In the genomic region with DNA sequence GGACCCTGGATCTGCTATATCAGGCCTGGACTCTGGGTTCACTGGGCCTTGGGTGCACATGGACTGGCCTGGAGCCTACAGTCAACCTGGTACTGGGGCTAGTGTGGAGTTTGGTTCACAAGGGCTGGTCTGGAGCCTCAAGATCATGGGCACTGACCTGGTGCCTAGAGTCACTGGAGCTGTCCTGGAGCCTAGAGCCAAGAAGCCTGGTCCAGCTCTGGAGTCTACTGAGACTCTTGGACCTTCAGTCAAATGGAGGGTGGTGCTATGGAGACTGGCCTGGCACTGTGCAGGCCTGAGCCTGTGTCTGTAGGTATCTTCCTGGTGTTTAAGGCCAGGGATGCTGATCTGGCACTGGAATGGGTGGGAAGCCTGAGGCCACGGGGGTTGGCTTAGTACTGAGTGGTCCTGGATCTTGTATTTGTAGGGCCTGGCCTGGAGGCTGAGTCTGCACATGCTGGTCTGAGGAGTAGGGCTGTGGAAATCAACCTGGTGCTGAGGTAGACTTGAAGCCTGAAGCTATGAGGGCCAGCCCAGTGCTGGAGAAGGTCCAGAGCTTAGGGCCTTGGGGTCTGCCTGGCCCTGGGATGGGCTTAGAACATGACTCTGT, we compare ENCODE assay signal across 35 cellular contexts. TPM values are rescaled to one million over a fixed set of nuclear protein-coding genes. Genes with fewer than 3 reads are reported as not detected.
"Had no signal": no experiment of that assay in that cellular context is flagged by ENCODE, and none has a peak within 500 bp of the region (broad histone marks: within the 10 kb centered on the region; RNA-seq: fewer than 3 reads in every experiment).

No MANE protein-coding gene starts in this region.

- H3K4me1 Mint-ChIP-seq: activated CD4-positive, alpha-beta T cell treated with anti-CD3 and anti-CD28 coated beads for 36 hours; activated CD4-positive, alpha-beta T cell treated with anti-CD3 and anti-CD28 coated beads, Interleukin-2, amount 10 ng/mL, durations not matched to agents 7 days and 5 days; activated naive CD8-positive, alpha-beta T cell treated with anti-CD3 and anti-CD28 coated beads, Interleukin-2, amount 50 U/mL, for 24 hours; brain had no signal

- H2AFZ ChIP-seq: PC-9 had no signal

- H3K36me3 ChIP-seq: SJSA1, WERI-Rb-1 had no signal

- H3K4me3 ChIP-seq: K562, PC-9, SJSA1 had no signal

- H3K4me2 ChIP-seq: PC-9 had no signal

- H3K4me1 ChIP-seq: SJSA1 had no signal

- H3K9me3 ChIP-seq: SJSA1 had no signal

- H3K9me3 Mint-ChIP-seq: activated CD4-positive, alpha-beta T cell treated with anti-CD3 and anti-CD28 coated beads, Interleukin-2, amount 10 ng/mL, durations not matched to agents 7 days and 5 days; activated naive CD4-positive, alpha-beta T cell treated with anti-CD3 and anti-CD28 coated beads for 36 hours; activated naive CD8-positive, alpha-beta T cell treated with anti-CD3 and anti-CD28 coated beads, Interleukin-2, amount 50 U/mL, for 24 hours; activated T-cell treated with anti-CD3 and anti-CD28 coated beads, Interleukin-2, amount 50 U/mL, for 24 hours; activated T-helper 2 cell treated with anti-CD3 and anti-CD28 coated beads, Interferon-gamma antibody, Interleukin-2, Interleukin-4, amounts not matched to agents 10 μg/mL and 5 μg/mL and 100 μg/mL, durations not matched to agents 14 hours and 24 hours and 36 hours had no signal

- DNase-seq: activated CD4-positive, alpha-beta T cell treated with anti-CD3 and anti-CD28 coated beads for 36 hours; activated CD4-positive, alpha-beta T cell treated with anti-CD3 and anti-CD28 coated beads, Interleukin-2, amount 10 ng/mL, durations not matched to agents 7 days and 5 days; activated CD4-positive, alpha-beta T cell treated with anti-CD3 and anti-CD28 coated beads, Interleukin-2, amount 50 U/mL, for 48 hours; activated CD8-positive, alpha-beta T cell treated with anti-CD3 and anti-CD28 coated beads, Interleukin-2, amount 10 ng/mL, durations not matched to agents 7 days and 5 days; activated gamma-delta T cell treated with Interleukin-2 at 50 U/mL for 16 hours; activated naive CD4-positive, alpha-beta T cell treated with anti-CD3 and anti-CD28 coated beads for 36 hours; activated naive CD8-positive, alpha-beta T cell treated with anti-CD3 and anti-CD28 coated beads, Interleukin-2, amount 50 U/mL, for 24 hours; activated T-cell treated with anti-CD3 and anti-CD28 coated beads, Interleukin-2, amount 50 U/mL, for 24 hours; anterior cingulate cortex; central memory CD4-positive, alpha-beta T cell; NCI-H1092 treated with DMSO at 0.1 percent for 48 hours; NCI-H1417; NCI-H146; NCI-H187; NCI-H2029 treated with DMSO at 0.1 percent for 48 hours; NCI-H2107; NCI-H2171; NCI-H510A; NCI-H748 treated with DMSO at 0.1 percent for 48 hours; PC-9; SHP77 treated with DMSO at 0.1 percent for 48 hours; SW 1271; T-helper 1 cell; T-helper 2 cell; T-helper 9 cell; WERI-Rb-1 had no signal

- H3K27ac ChIP-seq: PC-9, SJSA1, WERI-Rb-1 had no signal

- H3K4me3 Mint-ChIP-seq: activated CD4-positive, alpha-beta T cell treated with anti-CD3 and anti-CD28 coated beads for 36 hours; activated CD4-positive, alpha-beta T cell treated with anti-CD3 and anti-CD28 coated beads, Interleukin-2, amount 10 ng/mL, durations not matched to agents 7 days and 5 days; activated CD8-positive, alpha-beta T cell treated with anti-CD3 and anti-CD28 coated beads, Interleukin-2, amount 10 ng/mL, durations not matched to agents 7 days and 5 days; activated naive CD4-positive, alpha-beta T cell treated with anti-CD3 and anti-CD28 coated beads for 36 hours; activated naive CD8-positive, alpha-beta T cell; activated naive CD8-positive, alpha-beta T cell treated with anti-CD3 and anti-CD28 coated beads, Interleukin-2, amount 50 U/mL, for 24 hours; activated T-cell treated with anti-CD3 and anti-CD28 coated beads, Interleukin-2, amount 50 U/mL, for 24 hours; brain had no signal

- ATAC-seq: activated CD4-positive, alpha-beta T cell treated with anti-CD3 and anti-CD28 coated beads for 36 hours; activated CD4-positive, CD25-positive, alpha-beta regulatory T cell treated with anti-CD3 and anti-CD28 coated beads, Interleukin-2, amount 50 U/mL, for 24 hours; activated CD8-positive, alpha-beta T cell treated with anti-CD3 and anti-CD28 coated beads, Interleukin-2, amount 10 ng/mL, durations not matched to agents 7 days and 5 days; activated naive CD8-positive, alpha-beta T cell treated with anti-CD3 and anti-CD28 coated beads, Interleukin-2, amount 50 U/mL, for 24 hours; K562 had no signal

- H3K36me3 Mint-ChIP-seq: activated naive CD8-positive, alpha-beta T cell; brain had no signal

- FAIRE-seq: bronchial epithelial cell, K562 had no signal

- H3K27ac Mint-ChIP-seq: activated CD4-positive, alpha-beta T cell treated with anti-CD3 and anti-CD28 coated beads for 36 hours; activated CD4-positive, alpha-beta T cell treated with anti-CD3 and anti-CD28 coated beads, Interleukin-2, amount 10 ng/mL, durations not matched to agents 7 days and 5 days; activated CD8-positive, alpha-beta T cell treated with anti-CD3 and anti-CD28 coated beads, Interleukin-2, amount 10 ng/mL, durations not matched to agents 7 days and 5 days; activated naive CD4-positive, alpha-beta T cell treated with anti-CD3 and anti-CD28 coated beads for 36 hours; activated naive CD8-positive, alpha-beta T cell; activated naive CD8-positive, alpha-beta T cell treated with anti-CD3 and anti-CD28 coated beads, Interleukin-2, amount 50 U/mL, for 24 hours; activated T-cell treated with anti-CD3 and anti-CD28 coated beads, Interleukin-2, amount 50 U/mL, for 24 hours; activated T-helper 2 cell treated with anti-CD3 and anti-CD28 coated beads, Interferon-gamma antibody, Interleukin-2, Interleukin-4, amounts not matched to agents 10 μg/mL and 5 μg/mL and 100 μg/mL, durations not matched to agents 14 hours and 24 hours and 36 hours; brain had no signal

- H3K27me3 Mint-ChIP-seq: brain had no signal

RNA-seq across cellular contexts. Expression of gene WFDC9, which starts 16.5 kb away (rescaled TPM):
- total RNA-seq: activated CD4-positive, alpha-beta T cell treated with anti-CD3 and anti-CD28 coated beads for 36 hours; activated CD4-positive, alpha-beta T cell treated with anti-CD3 and anti-CD28 coated beads, Interleukin-2, amount 10 ng/mL, durations not matched to agents 7 days and 5 days; activated CD8-positive, alpha-beta T cell treated with anti-CD3 and anti-CD28 coated beads, Interleukin-2, amount 10 ng/mL, durations not matched to agents 7 days and 5 days; activated naive CD4-positive, alpha-beta T cell treated with anti-CD3 and anti-CD28 coated beads for 36 hours; activated T-helper 2 cell treated with anti-CD3 and anti-CD28 coated beads, Interferon-gamma antibody, Interleukin-2, Interleukin-4, amounts not matched to agents 10 μg/mL and 5 μg/mL and 100 μg/mL, durations not matched to agents 14 hours and 24 hours and 36 hours; bronchial epithelial cell; K562; M059J; OCI-LY7; PC-9; SJSA1 had no signal
- polyA plus RNA-seq: K562 had no signal

RNA-seq across cellular contexts. Expression of gene WFDC10A, which starts 18.0 kb away (rescaled TPM):
- total RNA-seq: activated CD4-positive, alpha-beta T cell treated with anti-CD3 and anti-CD28 coated beads for 36 hours; activated CD4-positive, alpha-beta T cell treated with anti-CD3 and anti-CD28 coated beads, Interleukin-2, amount 10 ng/mL, durations not matched to agents 7 days and 5 days; activated CD8-positive, alpha-beta T cell treated with anti-CD3 and anti-CD28 coated beads, Interleukin-2, amount 10 ng/mL, durations not matched to agents 7 days and 5 days; activated naive CD4-positive, alpha-beta T cell treated with anti-CD3 and anti-CD28 coated beads for 36 hours; activated T-helper 2 cell treated with anti-CD3 and anti-CD28 coated beads, Interferon-gamma antibody, Interleukin-2, Interleukin-4, amounts not matched to agents 10 μg/mL and 5 μg/mL and 100 μg/mL, durations not matched to agents 14 hours and 24 hours and 36 hours; bronchial epithelial cell; K562; M059J; OCI-LY7; PC-9; SJSA1 had no signal
- polyA plus RNA-seq: K562 had no signal

RNA-seq across cellular contexts. Expression of gene WFDC11, which starts 22.5 kb away (rescaled TPM):
- total RNA-seq: activated CD4-positive, alpha-beta T cell treated with anti-CD3 and anti-CD28 coated beads for 36 hours; activated CD4-positive, alpha-beta T cell treated with anti-CD3 and anti-CD28 coated beads, Interleukin-2, amount 10 ng/mL, durations not matched to agents 7 days and 5 days; activated CD8-positive, alpha-beta T cell treated with anti-CD3 and anti-CD28 coated beads, Interleukin-2, amount 10 ng/mL, durations not matched to agents 7 days and 5 days; activated naive CD4-positive, alpha-beta T cell treated with anti-CD3 and anti-CD28 coated beads for 36 hours; activated T-helper 2 cell treated with anti-CD3 and anti-CD28 coated beads, Interferon-gamma antibody, Interleukin-2, Interleukin-4, amounts not matched to agents 10 μg/mL and 5 μg/mL and 100 μg/mL, durations not matched to agents 14 hours and 24 hours and 36 hours; bronchial epithelial cell; K562; M059J; OCI-LY7; PC-9; SJSA1 had no signal
- polyA plus RNA-seq: K562 had no signal

RNA-seq across cellular contexts. Expression of gene WFDC13, which starts 54.3 kb away (rescaled TPM):
- total RNA-seq: activated CD4-positive, alpha-beta T cell treated with anti-CD3 and anti-CD28 coated beads for 36 hours; activated CD4-positive, alpha-beta T cell treated with anti-CD3 and anti-CD28 coated beads, Interleukin-2, amount 10 ng/mL, durations not matched to agents 7 days and 5 days; activated CD8-positive, alpha-beta T cell treated with anti-CD3 and anti-CD28 coated beads, Interleukin-2, amount 10 ng/mL, durations not matched to agents 7 days and 5 days; activated naive CD4-positive, alpha-beta T cell treated with anti-CD3 and anti-CD28 coated beads for 36 hours; activated T-helper 2 cell treated with anti-CD3 and anti-CD28 coated beads, Interferon-gamma antibody, Interleukin-2, Interleukin-4, amounts not matched to agents 10 μg/mL and 5 μg/mL and 100 μg/mL, durations not matched to agents 14 hours and 24 hours and 36 hours; bronchial epithelial cell; K562; M059J; OCI-LY7; PC-9; SJSA1 had no signal
- polyA plus RNA-seq: K562 had no signal

RNA-seq across cellular contexts. Expression of gene WFDC10B, which starts 57.3 kb away (rescaled TPM):
- total RNA-seq: activated CD4-positive, alpha-beta T cell treated with anti-CD3 and anti-CD28 coated beads for 36 hours; activated CD4-positive, alpha-beta T cell treated with anti-CD3 and anti-CD28 coated beads, Interleukin-2, amount 10 ng/mL, durations not matched to agents 7 days and 5 days; activated CD8-positive, alpha-beta T cell treated with anti-CD3 and anti-CD28 coated beads, Interleukin-2, amount 10 ng/mL, durations not matched to agents 7 days and 5 days; activated naive CD4-positive, alpha-beta T cell treated with anti-CD3 and anti-CD28 coated beads for 36 hours; activated T-helper 2 cell treated with anti-CD3 and anti-CD28 coated beads, Interferon-gamma antibody, Interleukin-2, Interleukin-4, amounts not matched to agents 10 μg/mL and 5 μg/mL and 100 μg/mL, durations not matched to agents 14 hours and 24 hours and 36 hours; bronchial epithelial cell; K562; M059J; OCI-LY7; PC-9; SJSA1 had no signal
- polyA plus RNA-seq: K562 had no signal
